Comparison of ENCODE assay signal across 8 cellular contexts in the genomic region with DNA sequence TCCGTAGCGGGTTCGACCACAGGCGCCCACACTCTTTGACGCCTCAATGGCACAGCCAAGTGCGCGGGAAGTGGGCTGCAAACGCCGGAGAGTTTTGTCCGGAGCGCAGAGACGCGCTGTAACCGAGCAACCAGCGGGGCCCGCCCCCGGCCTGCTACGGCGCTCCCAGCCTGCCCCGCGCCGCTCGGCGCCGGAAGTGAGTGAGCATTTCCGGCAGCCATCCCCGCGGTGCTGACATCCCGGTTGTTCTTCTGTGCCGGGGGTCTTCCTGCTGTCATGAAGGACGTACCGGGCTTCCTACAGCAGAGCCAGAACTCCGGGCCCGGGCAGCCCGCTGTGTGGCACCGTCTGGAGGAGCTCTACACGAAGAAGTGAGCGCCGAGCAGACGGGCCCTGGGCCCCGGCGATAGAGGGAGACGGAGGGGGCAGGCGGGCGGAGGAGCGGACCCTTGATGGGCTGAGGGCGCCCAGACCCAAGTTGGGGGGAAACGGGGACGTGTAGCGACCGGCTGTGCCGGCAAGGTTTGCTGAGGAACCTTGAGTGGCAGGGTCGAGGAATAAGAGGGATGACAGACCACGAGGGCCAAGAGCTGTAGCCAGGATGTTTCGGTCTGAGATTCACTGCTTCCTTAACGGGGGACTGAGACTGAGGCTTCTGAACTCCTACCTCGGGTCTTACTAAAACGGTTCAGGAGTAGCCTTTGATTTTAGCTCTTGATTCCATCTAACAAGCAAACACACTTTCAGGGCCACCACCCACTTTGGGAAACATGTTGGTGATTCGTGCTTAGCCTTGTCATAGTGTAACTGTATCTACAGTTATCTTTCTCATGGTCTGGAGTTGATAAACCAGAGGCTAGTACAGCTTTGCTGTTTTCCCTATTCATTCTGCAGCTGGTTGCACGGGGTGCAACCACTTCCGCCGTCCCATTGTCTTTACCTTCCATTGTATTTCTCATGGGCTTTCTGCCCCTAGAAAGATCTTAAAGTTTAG. TPM values are rescaled to one million over a fixed set of nuclear protein-coding genes. Genes with fewer than 3 reads are reported as not detected.
A peak's percentile ranks its signal among the peaks of the same experiment; 100 is the strongest.
DNase-seq lines count a peak whose midpoint lies in the region; ATAC-seq and TF ChIP-seq lines count a peak whose summit lies in the region.

A gene (plus strand): TSS at position 203 of the 994 bp plus-strand sequence. CDS start 74 bp downstream, at position 277.

- peaks cover 3% of the 10 kb centered on the region; the same call in 1 of the 2 replicates for H3K4me1 ChIP-seq in ES-I3 (ENCODE audit: insufficient read depth, low read length)
- H3K4me1 ChIP-seq in GM23338 (ENCODE audit: insufficient read depth): peaks cover 10% of the 10 kb centered on the region
- H3K4me1 ChIP-seq in Loucy (ENCODE audit: insufficient read depth, low read length, poor library complexity, severe bottlenecking): peaks cover 33% of the 10 kb centered on the region
- peaks cover 19% of the 10 kb centered on the region for H3K4me1 ChIP-seq in osteoblast (ENCODE audit: insufficient read depth, low read length)
- H3K4me1 ChIP-seq in thoracic aorta (ENCODE audit: control insufficient read depth in 1 of 2, low read depth in 2 of 2): peaks cover 20 to 27% of the 10 kb centered on the region in 2 donors

- H3K27me3 Mint-ChIP-seq in GM23338 (ENCODE audit: insufficient read depth, low read depth, poor library complexity): peaks cover 5% of the 10 kb centered on the region
- H3K27me3 Mint-ChIP-seq in glutamatergic neuron (ENCODE audit: unreplicated experiment): peaks cover 2% of the 10 kb centered on the region

- H3K9me2 ChIP-seq in GM23338 (ENCODE audit: insufficient read depth) (no peaks in the 10 kb centered on the region), Loucy (replicated peaks; ENCODE audit: low read depth, low read length) (no peaks in the 10 kb centered on the region)

- H3K4me2 ChIP-seq in GM23338 (peak within 1 kb of the TSS; percentile 100), Loucy (ENCODE audit: low read depth, low read length, poor library complexity, severe bottlenecking) (peak within 1 kb of the TSS; percentile 91), osteoblast (ENCODE audit: insufficient read depth, low read length) (peak within 1 kb of the TSS; percentile 100)

- H3K9me3 ChIP-seq in ES-I3 (ENCODE audit: control insufficient read depth, insufficient read depth, low read length) (no peaks in the 10 kb centered on the region), Loucy (ENCODE audit: insufficient read depth, low read depth, low read length) (no peaks in the 10 kb centered on the region), osteoblast (ENCODE audit: low read depth, low read length) (no peaks in the 10 kb centered on the region), thoracic aorta (no peaks in the 10 kb centered on the region)

- peak within 1 kb of the TSS; percentile 99 for H2AFZ ChIP-seq in GM23338
- H2AFZ ChIP-seq in Loucy (ENCODE audit: low read length): peak within 1 kb of the TSS; percentile 95
- peak within 1 kb of the TSS; percentile 96 for H2AFZ ChIP-seq in osteoblast (ENCODE audit: low read length)

- peak; percentile 90 for DNase-seq in GM23338 (ENCODE audit: low spot score)
- peak; percentile 88 to 90 for DNase-seq in activated naive CD4-positive, alpha-beta T cell treated with anti-CD3 and anti-CD28 coated beads, Interleukin-2, amount 50 U/mL, for 72 hours (ENCODE audit: low spot score in 2 of 2)
- peak; percentile 91 for DNase-seq in glutamatergic neuron
- DNase-seq in osteoblast (ENCODE audit: insufficient read length, low spot score, missing footprints): peak; percentile 99
- peak; percentile 47 for DNase-seq in thoracic aorta (ENCODE audit: low spot score)

- H3K36me3 ChIP-seq in ES-I3 (ENCODE audit: insufficient read depth, low read length) (peaks cover 4% of the 10 kb centered on the region; the same call in 1 of the 2 replicates), GM23338 (ENCODE audit: insufficient read depth) (peaks cover 8% of the 10 kb centered on the region), Loucy (ENCODE audit: insufficient read depth, low read length) (no peaks in the 10 kb centered on the region), osteoblast (ENCODE audit: insufficient read depth, low read length) (peaks cover 21% of the 10 kb centered on the region), thoracic aorta (peaks cover 8% of the 10 kb centered on the region)

- TF ChIP-seq CTCF in GM23338 (conservative IDR thresholded peaks at IDR 0.05; ENCODE audit: low read depth in 2 of 2): no peak
- no peak for TF ChIP-seq CTCF in Loucy (conservative IDR thresholded peaks at IDR 0.05; ENCODE audit: low read length)
- TF ChIP-seq CTCF in glutamatergic neuron (IDR thresholded peaks at IDR 0.05; ENCODE audit: partially characterized antibody, unreplicated experiment): no peak
- TF ChIP-seq CTCF in osteoblast (IDR thresholded peaks at IDR 0.05; ENCODE audit: extremely low read depth, low read depth, low read length): no peak
- TF ChIP-seq CTCF in thoracic aorta (IDR thresholded peaks at IDR 0.05): peak; percentile 21

- H4K20me1 ChIP-seq in GM23338 (replicated peaks; ENCODE audit: insufficient read depth) (peaks cover 18% of the 10 kb centered on the region), Loucy (ENCODE audit: insufficient read depth, low read length, poor library complexity, severe bottlenecking) (peaks cover 20% of the 10 kb centered on the region), osteoblast (ENCODE audit: insufficient read depth, low read length) (peaks cover 22% of the 10 kb centered on the region)

- peaks cover 11% of the 10 kb centered on the region; the same call in 1 of the 2 replicates for H3F3A ChIP-seq in GM23338 (replicated peaks; ENCODE audit: low read depth)
- peaks cover 4% of the 10 kb centered on the region for H3F3A ChIP-seq in Loucy (ENCODE audit: low read depth)

- H3K27ac Mint-ChIP-seq in GM23338: peak within 1 kb of the TSS; percentile 96
- H3K27ac Mint-ChIP-seq in activated naive CD4-positive, alpha-beta T cell treated with anti-CD3 and anti-CD28 coated beads, Interleukin-2, amount 50 U/mL, for 72 hours: peak within 1 kb of the TSS; percentile 99 to 100
- H3K27ac Mint-ChIP-seq in glutamatergic neuron (ENCODE audit: unreplicated experiment): peak within 1 kb of the TSS; percentile 90

- peak within 1 kb of the TSS; percentile 99 for H3K4me3 ChIP-seq in GM23338
- peak within 1 kb of the TSS; percentile 99 for H3K4me3 ChIP-seq in Loucy (ENCODE audit: low read length, poor library complexity, severe bottlenecking)
- peak within 1 kb of the TSS; percentile 91 for H3K4me3 ChIP-seq in osteoblast (ENCODE audit: insufficient read depth, low read length)
- peak within 1 kb of the TSS; percentile 100 for H3K4me3 ChIP-seq in thoracic aorta

- peaks cover 26% of the 10 kb centered on the region for H3K79me2 ChIP-seq in GM23338 (replicated peaks; ENCODE audit: insufficient read depth)
- H3K79me2 ChIP-seq in Loucy (ENCODE audit: insufficient read depth, low read length): peaks cover 56% of the 10 kb centered on the region
- H3K79me2 ChIP-seq in osteoblast (ENCODE audit: insufficient read depth, low read length): peaks cover 58% of the 10 kb centered on the region

- H3K27ac ChIP-seq in GM23338 (ENCODE audit: low read depth): peak within 1 kb of the TSS; percentile 91; the same call in 1 of the 2 replicates
- peak within 1 kb of the TSS; percentile 90 for H3K27ac ChIP-seq in osteoblast (ENCODE audit: low read depth, low read length)
- H3K27ac ChIP-seq in thoracic aorta: peak within 1 kb of the TSS; percentile 95 to 97

- peak within 1 kb of the TSS; percentile 100 for H3K9ac ChIP-seq in ES-I3 (ENCODE audit: low read depth, low read length)
- peak within 1 kb of the TSS; percentile 93 for H3K9ac ChIP-seq in Loucy (ENCODE audit: low read depth, low read length, poor library complexity, severe bottlenecking)

- ATAC-seq in GM23338: peak; percentile 94
- peak; percentile 96 for ATAC-seq in SK-N-SH treated with all-trans-retinoic acid at 6 μM for 48 hours
- peak; percentile 82 to 89 for ATAC-seq in activated naive CD4-positive, alpha-beta T cell treated with anti-CD3 and anti-CD28 coated beads, Interleukin-2, amount 50 U/mL, for 72 hours
- peak; percentile 87 for ATAC-seq in thoracic aorta (ENCODE audit: insufficient number of reproducible peaks, low FRiP score, low read depth)

- H3K9me3 Mint-ChIP-seq in GM23338 (no peaks in the 10 kb centered on the region), glutamatergic neuron (ENCODE audit: unreplicated experiment) (peaks cover 4% of the 10 kb centered on the region)
- H3K9me3 Mint-ChIP-seq in activated naive CD4-positive, alpha-beta T cell treated with anti-CD3 and anti-CD28 coated beads, Interleukin-2, amount 50 U/mL, for 72 hours: no peaks in the 10 kb centered on the region

- H3K4me3 Mint-ChIP-seq in GM23338: peak within 1 kb of the TSS; percentile 93
- peak within 1 kb of the TSS; percentile 98 for H3K4me3 Mint-ChIP-seq in glutamatergic neuron (ENCODE audit: unreplicated experiment)

- no peaks in the 10 kb centered on the region for H3K27me3 ChIP-seq in GM23338 (ENCODE audit: insufficient read depth)
- H3K27me3 ChIP-seq in Loucy (ENCODE audit: insufficient read depth, low read length, poor library complexity, severe bottlenecking): no peaks in the 10 kb centered on the region
- H3K27me3 ChIP-seq in osteoblast (ENCODE audit: insufficient read depth, low read length): no peaks in the 10 kb centered on the region
- no peaks in the 10 kb centered on the region for H3K27me3 ChIP-seq in thoracic aorta (replicated peaks; ENCODE audit: insufficient read depth)

- H3K36me3 Mint-ChIP-seq in GM23338 (ENCODE audit: low read depth) (peaks cover 15% of the 10 kb centered on the region), glutamatergic neuron (ENCODE audit: unreplicated experiment) (no peaks in the 10 kb centered on the region)
- peaks cover 24% of the 10 kb centered on the region in 2 donors for H3K36me3 Mint-ChIP-seq in activated naive CD4-positive, alpha-beta T cell treated with anti-CD3 and anti-CD28 coated beads, Interleukin-2, amount 50 U/mL, for 72 hours

- H3K4me1 Mint-ChIP-seq in GM23338 (0 out of 3 replicates have a peak, but pooled peaks cover 4% of the 10 kb centered on the region), glutamatergic neuron (ENCODE audit: low read depth, unreplicated experiment) (peaks cover 1% of the 10 kb centered on the region)

TF ChIP-seq in GM23338, 12 proteins besides CTCF, POLR2A, EP300 and RAD21 (continues in another document):
- peak; percentile 62 for TF ChIP-seq POLR2AphosphoS5 (IDR thresholded peaks at IDR 0.05; ENCODE audit: low read depth)

RNA-seq across cellular contexts. Expression of the gene that starts here (rescaled TPM):
- total RNA-seq in GM23338 (2014; rRNA removed; shearing (Covaris generic)): 99.9 and 111 TPM in 2 replicates
- polyA plus RNA-seq in GM23338 (2016; fragmentation: Nextera tagmentation; extraction: Ambion mirVana): 114 and 116 TPM in 2 replicates
- total RNA-seq in activated naive CD4-positive, alpha-beta T cell treated with anti-CD3 and anti-CD28 coated beads, Interleukin-2, amount 50 U/mL, for 72 hours: 100 to 1,000 TPM; 196 to 273 TPM
- total RNA-seq in glutamatergic neuron (ENCODE audit: unreplicated experiment) (136 TPM), osteoblast (110 and 117 TPM in 2 replicates), thoracic aorta (10 to 100 TPM; 79.6 to 90.8 TPM)

Comparison
In these comparisons a context has a peak if more than half of its experiments do, and no peak if none do; other contexts are left out.
1. Peak in every context shown above with its lines: DNase-seq, ATAC-seq, H3K4me3 ChIP-seq and H3K27ac ChIP-seq.
2. DNase-seq: peak in every context shown above with its lines; median percentile 99 in osteoblast; 91 in glutamatergic neuron; 90 in GM23338; 89 in activated naive CD4-positive, alpha-beta T cell treated with anti-CD3 and anti-CD28 coated beads, Interleukin-2, amount 50 U/mL, for 72 hours; 47 in thoracic aorta.